ENCODE assay signal across 1 cellular context in the genomic region with DNA sequence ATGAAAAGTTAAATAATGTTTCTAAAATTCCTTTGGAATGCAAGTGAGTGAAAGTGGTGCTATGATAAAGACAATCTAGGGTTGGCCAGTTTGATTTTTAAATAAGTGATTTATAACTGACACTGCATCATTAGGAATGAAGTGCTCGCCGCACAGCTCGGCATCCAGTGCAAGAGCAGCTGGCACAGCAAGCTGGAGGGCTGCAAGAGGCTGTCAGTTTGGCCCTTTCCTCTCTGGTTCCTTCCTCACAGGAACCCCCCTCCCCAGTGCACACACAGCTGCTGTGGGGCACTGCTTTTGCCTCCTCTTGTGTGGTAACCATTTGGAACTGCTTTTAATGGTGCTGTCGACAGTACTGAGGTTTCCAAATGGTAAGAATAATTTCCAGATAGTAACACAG.
TF ChIP-seq lines count a peak whose summit lies in the region.

No MANE protein-coding gene starts in this region.

TF ChIP-seq in IMR-90, 13 proteins besides CTCF, POLR2A, EP300 and RAD21 (continued from another document):
- no peak for TF ChIP-seq MXI1 (IDR thresholded peaks at IDR 0.05; ENCODE audit: borderline replicate concordance, low read depth, low read length)
- TF ChIP-seq RCOR1 (IDR thresholded peaks at IDR 0.05; ENCODE audit: insufficient replicate concordance, low read length) = no peak
- TF ChIP-seq MAZ (IDR thresholded peaks at IDR 0.05; ENCODE audit: borderline replicate concordance, low read depth, low read length) = no peak
- TF ChIP-seq RFX5 (IDR thresholded peaks at IDR 0.05; ENCODE audit: low read depth, low read length) = no peak
- no peak for TF ChIP-seq NFE2L2 (IDR thresholded peaks at IDR 0.05; ENCODE audit: low read depth, low read length)
- TF ChIP-seq, protein P1, sequence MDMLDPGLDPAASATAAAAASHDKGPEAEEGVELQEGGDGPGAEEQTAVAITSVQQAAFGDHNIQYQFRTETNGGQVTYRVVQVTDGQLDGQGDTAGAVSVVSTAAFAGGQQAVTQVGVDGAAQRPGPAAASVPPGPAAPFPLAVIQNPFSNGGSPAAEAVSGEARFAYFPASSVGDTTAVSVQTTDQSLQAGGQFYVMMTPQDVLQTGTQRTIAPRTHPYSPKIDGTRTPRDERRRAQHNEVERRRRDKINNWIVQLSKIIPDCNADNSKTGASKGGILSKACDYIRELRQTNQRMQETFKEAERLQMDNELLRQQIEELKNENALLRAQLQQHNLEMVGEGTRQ (IDR thresholded peaks at IDR 0.05; ENCODE audit: low read depth, low read length) = no peak
- TF ChIP-seq, protein P2, sequence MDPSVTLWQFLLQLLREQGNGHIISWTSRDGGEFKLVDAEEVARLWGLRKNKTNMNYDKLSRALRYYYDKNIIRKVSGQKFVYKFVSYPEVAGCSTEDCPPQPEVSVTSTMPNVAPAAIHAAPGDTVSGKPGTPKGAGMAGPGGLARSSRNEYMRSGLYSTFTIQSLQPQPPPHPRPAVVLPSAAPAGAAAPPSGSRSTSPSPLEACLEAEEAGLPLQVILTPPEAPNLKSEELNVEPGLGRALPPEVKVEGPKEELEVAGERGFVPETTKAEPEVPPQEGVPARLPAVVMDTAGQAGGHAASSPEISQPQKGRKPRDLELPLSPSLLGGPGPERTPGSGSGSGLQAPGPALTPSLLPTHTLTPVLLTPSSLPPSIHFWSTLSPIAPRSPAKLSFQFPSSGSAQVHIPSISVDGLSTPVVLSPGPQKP (IDR thresholded peaks at IDR 0.05; ENCODE audit: borderline replicate concordance, low read depth, low read length) = no peak
